ENCODE assay signal across 14 cellular contexts in the genomic region with DNA sequence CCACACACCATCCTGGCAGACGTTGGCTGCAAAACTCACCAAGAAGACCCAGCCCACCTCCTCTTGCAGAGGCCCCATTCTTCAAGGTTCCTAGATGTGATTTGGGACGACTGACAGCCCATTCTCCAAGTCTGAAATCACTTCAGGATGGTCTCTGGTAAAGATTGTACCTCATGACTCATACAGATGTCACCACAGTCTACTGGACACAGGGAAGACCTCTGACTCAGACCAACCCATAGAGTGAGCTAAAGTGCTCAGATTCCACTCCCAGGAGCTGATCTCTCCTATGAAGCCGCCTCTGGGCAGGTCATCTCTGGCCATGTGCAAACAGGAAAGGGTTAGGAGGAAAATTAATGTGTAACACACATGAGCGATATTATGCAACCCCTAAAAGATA.
"Had no signal": no experiment of that assay in that cellular context is flagged by ENCODE, and none has a peak within 500 bp of the region (broad histone marks: within the 10 kb centered on the region; RNA-seq: fewer than 3 reads in every experiment).

No MANE protein-coding gene starts in this region.

- ATAC-seq: psoas muscle; sciatic nerve; stimulated activated naive CD8-positive, alpha-beta T cell treated with anti-CD3 and anti-CD28 coated beads, Interleukin-15, amount 100 ng/mL, for 72 hours; WTC11 had no signal

- H3K27ac ChIP-seq: coronary artery, psoas muscle, upper lobe of left lung had no signal

- H3K36me3 ChIP-seq: upper lobe of left lung had no signal

- DNase-seq: activated CD4-positive, alpha-beta T cell treated with anti-CD3 and anti-CD28 coated beads, Interleukin-2, amount 10 ng/mL, durations not matched to agents 24 days and 14 days; activated CD8-positive, alpha-beta memory T cell treated with anti-CD3 and anti-CD28 coated beads, Interleukin-2, amount 50 U/mL, for 48 hours; activated naive CD8-positive, alpha-beta T cell treated with anti-CD3 and anti-CD28 coated beads, Interleukin-2, amount 10 ng/mL, durations not matched to agents 7 days and 5 days; effector CD4-positive, alpha-beta T cell; foreskin melanocyte; head of caudate nucleus; immature natural killer cell; psoas muscle; stimulated activated naive CD8-positive, alpha-beta T cell treated with anti-CD3 and anti-CD28 coated beads, Interleukin-15, amount 100 ng/mL, for 72 hours had no signal

- H3K27me3 ChIP-seq: upper lobe of left lung had no signal

- H3K4me1 ChIP-seq: psoas muscle, upper lobe of left lung had no signal

- H3K9me3 ChIP-seq: psoas muscle, upper lobe of left lung had no signal

- H3K4me3 ChIP-seq: coronary artery, lung, psoas muscle, upper lobe of left lung had no signal
